In genomic region chr2:229212241-229212640, GRCh38 we compare ENCODE assay signal across 2 cellular contexts.
A peak's percentile ranks its signal among the peaks of the same experiment; 100 is the strongest.
TF ChIP-seq lines count a peak whose summit lies in the region.

No MANE protein-coding gene starts in this region.

TF ChIP-seq in liver, 16 proteins besides CTCF, POLR2A, EP300 and RAD21:
- TF ChIP-seq NR2F2 (IDR thresholded peaks at IDR 0.05) (peak; percentile 38), JUND (IDR thresholded peaks at IDR 0.05) (no peak), ATF3 (IDR thresholded peaks at IDR 0.05) (no peak), EGR1 (IDR thresholded peaks at IDR 0.05; ENCODE audit: low read depth in 2 of 2) (no peak), REST (IDR thresholded peaks at IDR 0.05) (no peak), TAF1 (conservative IDR thresholded peaks at IDR 0.05) (no peak), FOXA2 (IDR thresholded peaks at IDR 0.05) (no peak)

TF ChIP-seq in HepG2, 621 proteins besides CTCF, POLR2A, EP300 and RAD21:
- no peak for TF ChIP-seq ZFP82 (CRISPR knock-in tag; IDR thresholded peaks at IDR 0.05; ENCODE audit: borderline replicate concordance)
- no peak for TF ChIP-seq SMAD3 (CRISPR knock-in tag; IDR thresholded peaks at IDR 0.05)
- no peak for TF ChIP-seq ZNF749 (CRISPR knock-in tag; IDR thresholded peaks at IDR 0.05; ENCODE audit: borderline replicate concordance)
- TF ChIP-seq TFDP2 (CRISPR knock-in tag; IDR thresholded peaks at IDR 0.05), result no peak
- no peak for TF ChIP-seq U2AF1 (optimal IDR thresholded peaks at IDR 0.05; ENCODE audit: low read depth, low read length)
- no peak for TF ChIP-seq ZNF615 (CRISPR knock-in tag; IDR thresholded peaks at IDR 0.05; ENCODE audit: borderline replicate concordance)
- TF ChIP-seq ZFP62 (CRISPR knock-in tag; IDR thresholded peaks at IDR 0.05), result no peak
- no peak for TF ChIP-seq ZBTB40 (IDR thresholded peaks at IDR 0.05)
- TF ChIP-seq ZBTB40 (CRISPR knock-in tag; IDR thresholded peaks at IDR 0.05), result no peak
- TF ChIP-seq ATM (IDR thresholded peaks at IDR 0.05; ENCODE audit: borderline replicate concordance), result no peak
- TF ChIP-seq NR0B2 (CRISPR knock-in tag; IDR thresholded peaks at IDR 0.05), result no peak
- no peak for TF ChIP-seq NFIC (IDR thresholded peaks at IDR 0.05; ENCODE audit: low read length)
- TF ChIP-seq ZNF513 (CRISPR knock-in tag; conservative IDR thresholded peaks at IDR 0.05), result no peak
- no peak for TF ChIP-seq TSC22D2 (CRISPR knock-in tag; IDR thresholded peaks at IDR 0.05; ENCODE audit: borderline replicate concordance)
TF ChIP-seq in HepG2: peak in this region for 0.
